8 cellular contexts compared by ENCODE assay signal in the genomic region with DNA sequence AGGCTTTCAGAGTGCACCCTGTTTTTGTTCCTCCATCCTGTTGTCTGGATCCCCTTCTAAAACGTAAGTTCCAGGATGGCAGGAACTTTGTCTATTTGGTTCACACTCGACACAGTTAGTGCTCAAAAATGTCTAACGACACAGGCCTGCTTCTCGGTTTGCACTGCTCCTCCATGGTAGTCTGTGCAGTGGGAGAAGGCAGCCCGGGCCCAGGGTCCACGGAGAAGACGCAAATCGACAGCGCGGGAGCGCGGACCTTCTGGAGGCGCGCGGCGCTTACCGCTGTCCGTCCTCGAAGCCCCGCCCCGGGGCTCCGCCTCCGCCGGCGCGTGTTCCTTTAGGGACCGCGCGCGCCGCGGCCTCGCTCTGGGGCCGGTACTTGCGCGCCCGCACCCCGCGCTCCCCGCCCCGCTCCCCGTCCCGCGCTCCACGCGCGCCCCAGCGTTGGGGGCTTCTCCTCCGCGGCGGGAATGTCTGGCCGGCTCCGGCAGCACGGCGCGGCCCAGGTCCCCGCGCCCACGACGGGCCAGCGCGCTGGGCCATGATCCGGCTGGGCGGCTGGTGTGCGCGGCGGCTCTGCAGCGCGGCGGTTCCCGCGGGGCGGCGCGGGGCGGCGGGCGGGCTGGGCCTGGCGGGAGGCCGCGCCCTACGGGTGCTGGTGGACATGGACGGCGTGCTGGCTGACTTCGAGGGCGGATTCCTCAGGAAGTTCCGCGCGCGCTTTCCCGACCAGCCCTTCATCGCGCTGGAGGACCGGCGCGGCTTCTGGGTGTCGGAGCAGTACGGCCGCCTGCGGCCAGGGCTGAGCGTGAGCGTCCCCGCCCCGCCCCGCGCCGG. TPM values are rescaled to one million over a fixed set of nuclear protein-coding genes. Genes with fewer than 3 reads are reported as not detected.
DNase-seq lines count a peak whose midpoint lies in the region; TF ChIP-seq lines count a peak whose summit lies in the region.

A gene (plus strand): TSS at position 364 of the 837 bp plus-strand sequence. CDS start 178 bp downstream, at position 542.

- in situ Hi-C loops in brain microvascular endothelial cell (cut with HindIII; ENCODE audit: low pct_ligation_motif_present, low sequenced_read_pairs), result no loop called here

- H3K27me3 ChIP-seq in brain microvascular endothelial cell (replicated peaks) (no peaks in the 10 kb centered on the region), skeletal muscle tissue (ENCODE audit: control insufficient read depth in 3 of 3, insufficient read depth in 3 of 3, low read length in 3 of 3) (peaks cover 0 to 13% (median 0%) of the 10 kb centered on the region in 3 donors)

- DNase-seq in GM03348 (ENCODE audit: low spot score) (peak; percentile 94), HFF-Myc (ENCODE audit: extremely low read depth, low read depth) (no peak), NCI-H1930 (lab: John Stamatoyannopoulos, UW) (peak; percentile 79 to 81), UCSD-AML1 (lab: John Stamatoyannopoulos, UW; ENCODE audit: unreplicated experiment) (peak; percentile 89), brain microvascular endothelial cell (peak; percentile 34), iPS-NIHi11 (ENCODE audit: low spot score) (peak; percentile 93), mesenteric fat pad (ENCODE audit: low spot score) (no peak)

- H3K36me3 ChIP-seq in brain microvascular endothelial cell (replicated peaks) (no peaks in the 10 kb centered on the region), skeletal muscle tissue (ENCODE audit: control insufficient read depth in 3 of 3, insufficient read depth in 3 of 3, low read length in 3 of 3) (no peaks in the 10 kb centered on the region)

- peak within 1 kb of the TSS; percentile 3 to 68 (median 20) for H3K9ac ChIP-seq in skeletal muscle tissue (ENCODE audit: low read depth in 1 of 3, low read length in 3 of 3)

- TF ChIP-seq CTCF in HFF-Myc (IDR thresholded peaks at IDR 0.05; ENCODE audit: low read depth, low read length, missing control alignments) (no peak), brain microvascular endothelial cell (IDR thresholded peaks at IDR 0.05; ENCODE audit: low read depth, low read length, missing control alignments) (no peak)

- H3K9me3 ChIP-seq in skeletal muscle tissue (ENCODE audit: control insufficient read depth in 3 of 3, low read length in 3 of 3), result no peaks in the 10 kb centered on the region

- H3K27ac ChIP-seq in brain microvascular endothelial cell (no peak within 1 kb of the TSS), skeletal muscle tissue (ENCODE audit: low read depth, low read length) (no peak within 1 kb of the TSS)

- H3K4me3 ChIP-seq in HFF-Myc (replicated peaks; ENCODE audit: low read depth, low read length), result peak within 1 kb of the TSS; percentile 58
- peak within 1 kb of the TSS; percentile 59 for H3K4me3 ChIP-seq in brain microvascular endothelial cell (ENCODE audit: low read depth, low read length)
- peak within 1 kb of the TSS; percentile 70 to 72 (median 71) for H3K4me3 ChIP-seq in skeletal muscle tissue (ENCODE audit: low read length in 3 of 3)

- peaks cover 5 to 11% (median 5%) of the 10 kb centered on the region in 3 donors for H3K4me1 ChIP-seq in skeletal muscle tissue (ENCODE audit: control insufficient read depth in 3 of 3, insufficient read depth in 3 of 3, low read length in 3 of 3)

RNA-seq across cellular contexts. Expression of the gene that starts here (rescaled TPM):
- total RNA-seq in skeletal muscle tissue, result 4.2 TPM
- total RNA-seq in mesenteric fat pad, result 2.1 TPM

Comparison
In these comparisons a context has a peak if more than half of its experiments do, and no peak if none do; other contexts are left out.
1. DNase-seq: peak in GM03348 (single experiment), NCI-H1930 (2 of 2), UCSD-AML1 (single experiment), brain microvascular endothelial cell (single experiment) and iPS-NIHi11 (single experiment); none in HFF-Myc (single experiment) and mesenteric fat pad (single experiment).
2. Peak in every context shown above with its lines, with median percentiles within 50 percentile points of each other: H3K4me3 ChIP-seq.